Comparison of ENCODE assay signal across 25 cellular contexts in genomic region chr4:37054670-37055069, GRCh38.
DNase-seq lines count a peak whose midpoint lies in the region; ATAC-seq and TF ChIP-seq lines count a peak whose summit lies in the region.
"Had no signal": no experiment of that assay in that cellular context is flagged by ENCODE, and none has a peak within 500 bp of the region (broad histone marks: within the 10 kb centered on the region; RNA-seq: fewer than 3 reads in every experiment).

No MANE protein-coding gene starts in this region.

- H3K27ac Mint-ChIP-seq in GM23338 (peak overlapping the region; percentile 59; the same call in 1 of the 2 replicates), glutamatergic neuron (ENCODE audit: unreplicated experiment) (peak overlapping the region; percentile 90), natural killer cell (no peak overlapping the region)
- H3K27ac Mint-ChIP-seq: activated CD4-positive, alpha-beta memory T cell treated with anti-CD3 and anti-CD28 coated beads, Interleukin-2, amount 10 ng/mL, durations not matched to agents 7 days and 5 days; activated naive CD4-positive, alpha-beta T cell treated with anti-CD3 and anti-CD28 coated beads, Interleukin-2, amount 10 ng/mL, durations not matched to agents 7 days and 5 days; nephron; stimulated activated memory B cell treated with anti-CD40 and anti-IgM and Interleukin-4, amounts not matched to agents 10 μg/mL and 1 μg/mL and 100 μg/mL, for 72 hours; type B pancreatic cell had no signal

- DNase-seq in GM23338 (ENCODE audit: low spot score) (peak; percentile 36), SK-N-DZ (ENCODE audit: low spot score) (peak; percentile 41), glutamatergic neuron (peak; percentile 59), natural killer cell (no peak), GM19240 (ENCODE audit: insufficient read length, low spot score) (no peak), NCI-H2227 (lab: John Stamatoyannopoulos, UW; ENCODE audit: unreplicated experiment) (no peak)
- DNase-seq: activated CD4-positive, alpha-beta memory T cell treated with anti-CD3 and anti-CD28 coated beads, Interleukin-2, amount 10 ng/mL, durations not matched to agents 7 days and 5 days; activated CD4-positive, alpha-beta T cell treated with anti-CD3 and anti-CD28 coated beads for 1 hour; activated naive CD4-positive, alpha-beta T cell treated with anti-CD3 and anti-CD28 coated beads, Interleukin-2, amount 10 ng/mL, durations not matched to agents 7 days and 5 days; cerebellar nuclear complex; kidney glomerular epithelial cell; NCI-H1436; NCI-H510A; NK-92 treated with Interleukin-12 subunit alpha and Interleukin-12 subunit beta, amount 100 ng/mL, for 24 hours; ovary; T-helper 2 cell had no signal

- H3K9me3 Mint-ChIP-seq in GM23338 (no peaks in the 10 kb centered on the region), glutamatergic neuron (ENCODE audit: unreplicated experiment) (peaks cover 4% of the 10 kb centered on the region), natural killer cell (peaks cover 7 to 9% of the 10 kb centered on the region in 2 donors)
- H3K9me3 Mint-ChIP-seq: activated CD4-positive, alpha-beta memory T cell treated with anti-CD3 and anti-CD28 coated beads, Interleukin-2, amount 10 ng/mL, durations not matched to agents 7 days and 5 days; activated naive CD4-positive, alpha-beta T cell treated with anti-CD3 and anti-CD28 coated beads, Interleukin-2, amount 10 ng/mL, durations not matched to agents 7 days and 5 days; nephron; type B pancreatic cell had no signal

- H4K20me1 ChIP-seq in GM23338 (replicated peaks; ENCODE audit: insufficient read depth) = no peaks in the 10 kb centered on the region

- H3K36me3 Mint-ChIP-seq in GM23338 (ENCODE audit: low read depth) = no peaks in the 10 kb centered on the region
- no peaks in the 10 kb centered on the region for H3K36me3 Mint-ChIP-seq in glutamatergic neuron (ENCODE audit: unreplicated experiment)
- H3K36me3 Mint-ChIP-seq in natural killer cell = no peaks in the 10 kb centered on the region
- H3K36me3 Mint-ChIP-seq: activated naive CD4-positive, alpha-beta T cell treated with anti-CD3 and anti-CD28 coated beads, Interleukin-2, amount 10 ng/mL, durations not matched to agents 7 days and 5 days; stimulated activated memory B cell treated with anti-CD40 and anti-IgM and Interleukin-4, amounts not matched to agents 10 μg/mL and 1 μg/mL and 100 μg/mL, for 72 hours; type B pancreatic cell had no signal

- H3K4me1 ChIP-seq in GM23338 (ENCODE audit: insufficient read depth) (peaks cover 23% of the 10 kb centered on the region), mesodermal cell (ENCODE audit: control insufficient read depth, insufficient read depth, low read length, poor library complexity, severe bottlenecking) (no peaks in the 10 kb centered on the region)
- H3K4me1 ChIP-seq: body of pancreas had no signal

- H3K36me3 ChIP-seq in GM23338 (ENCODE audit: insufficient read depth) (no peaks in the 10 kb centered on the region), mesodermal cell (ENCODE audit: control insufficient read depth, insufficient read depth, low read length) (no peaks in the 10 kb centered on the region)
- H3K36me3 ChIP-seq: ovary had no signal

- no peaks in the 10 kb centered on the region for H3K27me3 Mint-ChIP-seq in GM23338 (ENCODE audit: insufficient read depth, low read depth, poor library complexity)
- peaks cover 4% of the 10 kb centered on the region for H3K27me3 Mint-ChIP-seq in glutamatergic neuron (ENCODE audit: unreplicated experiment)
- no peaks in the 10 kb centered on the region for H3K27me3 Mint-ChIP-seq in natural killer cell (ENCODE audit: low read depth in 2 of 2)
- H3K27me3 Mint-ChIP-seq: activated CD4-positive, alpha-beta memory T cell treated with anti-CD3 and anti-CD28 coated beads, Interleukin-2, amount 10 ng/mL, durations not matched to agents 7 days and 5 days; type B pancreatic cell had no signal

- no peaks in the 10 kb centered on the region for H3K27me3 ChIP-seq in GM23338 (ENCODE audit: insufficient read depth)
- H3K27me3 ChIP-seq: body of pancreas, ovary had no signal

- H3K27ac ChIP-seq in GM23338 (ENCODE audit: low read depth) (no peak overlapping the region), mesodermal cell (ENCODE audit: low read depth, low read length, severe bottlenecking) (peak overlapping the region; percentile 46)
- H3K27ac ChIP-seq: body of pancreas, ovary, skin epidermis had no signal

- H3K4me3 Mint-ChIP-seq in GM23338 (no peak overlapping the region), glutamatergic neuron (ENCODE audit: unreplicated experiment) (peak overlapping the region; percentile 49), natural killer cell (no peak overlapping the region)
- H3K4me3 Mint-ChIP-seq: activated CD4-positive, alpha-beta memory T cell treated with anti-CD3 and anti-CD28 coated beads, Interleukin-2, amount 10 ng/mL, durations not matched to agents 7 days and 5 days; activated naive CD4-positive, alpha-beta T cell treated with anti-CD3 and anti-CD28 coated beads, Interleukin-2, amount 10 ng/mL, durations not matched to agents 7 days and 5 days; nephron; stimulated activated memory B cell treated with anti-CD40 and anti-IgM and Interleukin-4, amounts not matched to agents 10 μg/mL and 1 μg/mL and 100 μg/mL, for 72 hours; type B pancreatic cell had no signal

- peaks cover 37% of the 10 kb centered on the region for H3K4me1 Mint-ChIP-seq in GM23338
- peaks cover 16% of the 10 kb centered on the region for H3K4me1 Mint-ChIP-seq in glutamatergic neuron (ENCODE audit: low read depth, unreplicated experiment)
- H3K4me1 Mint-ChIP-seq in natural killer cell = no peaks in the 10 kb centered on the region
- H3K4me1 Mint-ChIP-seq: activated CD4-positive, alpha-beta memory T cell treated with anti-CD3 and anti-CD28 coated beads, Interleukin-2, amount 10 ng/mL, durations not matched to agents 7 days and 5 days; activated naive CD4-positive, alpha-beta T cell treated with anti-CD3 and anti-CD28 coated beads, Interleukin-2, amount 10 ng/mL, durations not matched to agents 7 days and 5 days; stimulated activated memory B cell treated with anti-CD40 and anti-IgM and Interleukin-4, amounts not matched to agents 10 μg/mL and 1 μg/mL and 100 μg/mL, for 72 hours had no signal

- H2AFZ ChIP-seq in GM23338 = peak overlapping the region; percentile 82; the same call in 1 of the 2 replicates

- no peak overlapping the region for H3K4me3 ChIP-seq in GM23338
- H3K4me3 ChIP-seq in mesodermal cell (ENCODE audit: extremely low read depth, insufficient read depth, low read length, poor library complexity, severe bottlenecking) = no peak overlapping the region
- H3K4me3 ChIP-seq: body of pancreas, lung, ovary, skin epidermis had no signal

- H3K9me2 ChIP-seq in GM23338 (ENCODE audit: insufficient read depth) = no peaks in the 10 kb centered on the region

- H3F3A ChIP-seq in GM23338 (replicated peaks; ENCODE audit: low read depth) = no peaks in the 10 kb centered on the region

- TF ChIP-seq CTCF in GM23338 (conservative IDR thresholded peaks at IDR 0.05; ENCODE audit: low read depth in 2 of 2) (no peak), glutamatergic neuron (IDR thresholded peaks at IDR 0.05; ENCODE audit: partially characterized antibody, unreplicated experiment) (no peak), natural killer cell (IDR thresholded peaks at IDR 0.05) (no peak)

- intact Hi-C loops in natural killer cell (cut with micrococcal nuclease) = no loop called here

- no peaks in the 10 kb centered on the region for H3K79me2 ChIP-seq in GM23338 (replicated peaks; ENCODE audit: insufficient read depth)

- H3K9me3 ChIP-seq in mesodermal cell (ENCODE audit: control insufficient read depth, low read length) = no peaks in the 10 kb centered on the region
- H3K9me3 ChIP-seq: body of pancreas, ovary had no signal

- 50% methylated on average over 1 of the region's 3 CpGs; no CpG with 5 or more reads in 1 of the 2 experiments for WGBS in mesodermal cell (ENCODE audit: insufficient coverage in 2 of 2), 2 experiments

- H3K4me2 ChIP-seq in GM23338 = no peak overlapping the region

- peak; percentile 98 for ATAC-seq in GM23338
- no peak for ATAC-seq in GM21367 (IDR thresholded peaks at IDR 0.05; ENCODE audit: unreplicated experiment)
- no peak for ATAC-seq in natural killer cell
- ATAC-seq: body of pancreas; Right ventricle myocardium inferior; stimulated activated memory B cell treated with anti-CD40 and anti-IgM and Interleukin-4, amounts not matched to agents 10 μg/mL and 1 μg/mL and 100 μg/mL, for 72 hours had no signal

TF ChIP-seq in GM23338, 12 proteins besides CTCF, POLR2A, EP300 and RAD21 (continues in another document):
- no peak for TF ChIP-seq POLR2AphosphoS5 (IDR thresholded peaks at IDR 0.05; ENCODE audit: low read depth)
- TF ChIP-seq ETS1 (IDR thresholded peaks at IDR 0.05) = no peak

Comparison
In these comparisons a context has a peak if more than half of its experiments do, and no peak if none do; other contexts are left out.
1. DNase-seq: peak in GM23338 (single experiment), SK-N-DZ (single experiment) and glutamatergic neuron (single experiment); none in natural killer cell (single experiment), GM19240 (single experiment) and NCI-H2227 (single experiment).
2. H3K27ac Mint-ChIP-seq: peak in GM23338 (single experiment) and glutamatergic neuron (single experiment); none in natural killer cell (0 of 2).